ENCODE assay signal across 1 cellular context in the genomic region with DNA sequence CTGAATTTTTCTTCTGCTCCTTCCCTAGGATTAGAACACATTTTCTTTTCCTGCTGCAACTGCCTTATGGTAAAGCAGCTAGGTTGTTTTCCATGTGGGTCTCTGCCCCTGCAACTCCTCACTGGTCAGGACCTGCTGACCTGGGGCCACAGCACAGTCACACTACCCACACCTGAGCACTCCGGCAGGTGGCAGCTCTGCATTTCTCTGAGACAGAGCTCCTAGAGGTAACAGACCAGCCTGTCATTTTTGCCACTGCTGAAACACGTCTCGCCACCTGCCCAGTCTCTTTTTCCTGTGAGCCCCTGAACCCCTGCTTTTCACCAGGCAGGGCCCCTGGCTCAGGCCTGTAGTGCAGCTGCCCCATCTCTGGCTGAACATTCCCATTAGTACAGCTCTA.
TF ChIP-seq lines count a peak whose summit lies in the region.

No MANE protein-coding gene starts in this region.

TF ChIP-seq in GM12878, 131 proteins besides CTCF, POLR2A, EP300 and RAD21 (continued from another document):
- TF ChIP-seq, protein P1, sequence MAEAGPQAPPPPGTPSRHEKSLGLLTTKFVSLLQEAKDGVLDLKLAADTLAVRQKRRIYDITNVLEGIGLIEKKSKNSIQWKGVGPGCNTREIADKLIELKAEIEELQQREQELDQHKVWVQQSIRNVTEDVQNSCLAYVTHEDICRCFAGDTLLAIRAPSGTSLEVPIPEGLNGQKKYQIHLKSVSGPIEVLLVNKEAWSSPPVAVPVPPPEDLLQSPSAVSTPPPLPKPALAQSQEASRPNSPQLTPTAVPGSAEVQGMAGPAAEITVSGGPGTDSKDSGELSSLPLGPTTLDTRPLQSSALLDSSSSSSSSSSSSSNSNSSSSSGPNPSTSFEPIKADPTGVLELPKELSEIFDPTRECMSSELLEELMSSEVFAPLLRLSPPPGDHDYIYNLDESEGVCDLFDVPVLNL (IDR thresholded peaks at IDR 0.05; ENCODE audit: low read depth, low read length), result no peak
TF ChIP-seq in GM12878: peak in this region for 0.
